In the genomic region with DNA sequence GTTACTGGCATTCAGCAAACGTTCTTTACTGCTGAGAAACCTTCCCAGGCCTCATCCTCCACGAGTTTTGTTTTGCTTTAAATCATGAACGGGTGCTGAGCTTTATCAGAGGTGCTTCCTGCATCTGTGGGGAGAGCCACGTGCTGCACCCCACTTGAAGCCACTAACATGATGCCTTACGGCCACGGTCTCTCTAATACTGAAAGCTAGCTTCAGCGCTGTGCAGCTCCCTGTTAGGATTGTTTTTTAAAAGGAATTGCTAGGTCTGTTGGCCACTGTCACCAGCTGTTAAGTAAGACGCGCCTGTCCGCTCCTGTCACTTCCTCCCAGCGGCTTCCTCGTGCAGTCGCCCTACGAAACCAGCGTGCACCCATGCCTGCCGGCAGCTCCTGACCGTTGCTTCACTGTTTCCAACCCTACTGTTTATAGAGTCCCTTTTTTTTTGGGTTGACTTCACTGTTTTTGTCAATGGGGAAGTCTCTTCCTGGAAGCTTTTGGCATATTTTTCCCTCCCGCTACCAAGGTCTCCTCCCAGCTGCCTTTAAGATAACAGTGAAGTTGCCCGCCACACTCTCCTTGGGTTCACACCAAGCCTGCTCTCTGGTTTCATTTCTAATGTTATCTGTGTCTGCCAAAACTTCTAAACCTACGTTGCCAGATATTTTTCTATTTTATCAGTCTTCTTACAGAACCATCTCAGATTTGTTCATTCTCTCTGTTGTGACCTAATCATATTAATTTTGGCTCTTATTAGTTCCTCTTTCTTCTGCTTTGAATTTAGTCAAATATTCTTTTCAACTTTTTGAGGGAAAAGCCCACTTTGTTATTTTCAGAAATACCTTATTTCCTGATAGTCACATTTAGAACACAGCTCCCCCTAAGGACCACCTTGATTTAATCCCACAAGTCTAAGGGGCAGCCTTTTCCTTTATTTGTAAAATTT, we compare ENCODE assay signal across 8 cellular contexts. TPM values are rescaled to one million over a fixed set of nuclear protein-coding genes. Genes with fewer than 3 reads are reported as not detected.
DNase-seq lines count a peak whose midpoint lies in the region; ATAC-seq and TF ChIP-seq lines count a peak whose summit lies in the region.

No MANE protein-coding gene starts in this region.

- no peak for DNase-seq in activated naive CD8-positive, alpha-beta T cell treated with anti-CD3 and anti-CD28 coated beads, Interleukin-2, amount 10 ng/mL, durations not matched to agents 7 days and 5 days
- DNase-seq in mucosa of descending colon (peak in 1 of 3 donors; percentile 83), ecto neural progenitor cell (ENCODE audit: low spot score) (no peak), hepatic stellate cell (ENCODE audit: low spot score) (no peak), amniotic stem cell (lab: John Stamatoyannopoulos, UW) (no peak), SK-N-DZ (ENCODE audit: low spot score) (no peak)

- no peaks in the 10 kb centered on the region for H3K9me3 ChIP-seq in mucosa of descending colon

- peak overlapping the region; percentile 4 for H3K4me3 Mint-ChIP-seq in activated naive CD8-positive, alpha-beta T cell treated with anti-CD3 and anti-CD28 coated beads, Interleukin-2, amount 10 ng/mL, durations not matched to agents 7 days and 5 days

- no peak for TF ChIP-seq CTCF in mucosa of descending colon (IDR thresholded peaks at IDR 0.05)

- H3K9me3 Mint-ChIP-seq in activated naive CD8-positive, alpha-beta T cell treated with anti-CD3 and anti-CD28 coated beads, Interleukin-2, amount 10 ng/mL, durations not matched to agents 7 days and 5 days: no peaks in the 10 kb centered on the region

- no peaks in the 10 kb centered on the region for H3K27me3 Mint-ChIP-seq in activated naive CD8-positive, alpha-beta T cell treated with anti-CD3 and anti-CD28 coated beads, Interleukin-2, amount 10 ng/mL, durations not matched to agents 7 days and 5 days

- H3K4me1 Mint-ChIP-seq in activated naive CD8-positive, alpha-beta T cell treated with anti-CD3 and anti-CD28 coated beads, Interleukin-2, amount 10 ng/mL, durations not matched to agents 7 days and 5 days: peaks cover 16% of the 10 kb centered on the region

- no peaks in the 10 kb centered on the region for H3K4me1 ChIP-seq in mucosa of descending colon (ENCODE audit: low read depth)

- peak; percentile 33 for ATAC-seq in GM18517 (IDR thresholded peaks at IDR 0.05; ENCODE audit: unreplicated experiment)
- peak; percentile 31 for ATAC-seq in HG03066 (IDR thresholded peaks at IDR 0.05; ENCODE audit: low read depth, unreplicated experiment)
- ATAC-seq in activated naive CD8-positive, alpha-beta T cell treated with anti-CD3 and anti-CD28 coated beads, Interleukin-2, amount 10 ng/mL, durations not matched to agents 7 days and 5 days (ENCODE audit: low read depth): no peak
- peak; percentile 32 for ATAC-seq in mucosa of descending colon

- H3K36me3 Mint-ChIP-seq in activated naive CD8-positive, alpha-beta T cell treated with anti-CD3 and anti-CD28 coated beads, Interleukin-2, amount 10 ng/mL, durations not matched to agents 7 days and 5 days: peaks cover 2% of the 10 kb centered on the region

- H3K36me3 ChIP-seq in mucosa of descending colon (ENCODE audit: low read depth): no peaks in the 10 kb centered on the region

- intact Hi-C loops in mucosa of descending colon (cut with DNase I, micrococcal nuclease): no loop called here

- no peak overlapping the region for H3K4me3 ChIP-seq in mucosa of descending colon

- POLR2A ChIA-PET in activated naive CD8-positive, alpha-beta T cell treated with anti-CD3 and anti-CD28 coated beads, Interleukin-2, amount 10 ng/mL, durations not matched to agents 7 days and 5 days (lab: Charles Lee): no interaction called here

- H3K27ac Mint-ChIP-seq in activated naive CD8-positive, alpha-beta T cell treated with anti-CD3 and anti-CD28 coated beads, Interleukin-2, amount 10 ng/mL, durations not matched to agents 7 days and 5 days: no peak overlapping the region

RNA-seq across cellular contexts. Expression of gene LPCAT1, which starts 20.2 kb away (rescaled TPM):
- total RNA-seq in activated naive CD8-positive, alpha-beta T cell treated with anti-CD3 and anti-CD28 coated beads, Interleukin-2, amount 10 ng/mL, durations not matched to agents 7 days and 5 days: 10 to 100 TPM; 70.8 to 72.2 TPM
- 10 to 100 TPM in 2 of 3 donors, 1 to 10 TPM in 1; 6.7 to 27.2 (median 26.0) TPM for total RNA-seq in mucosa of descending colon
- 73.8 and 87.2 TPM in 2 replicates for polyA plus RNA-seq in SK-N-DZ (2014; cell fraction: cytosol; rRNA removed)
- 46.6 and 62.7 TPM in 2 replicates for polyA plus RNA-seq in SK-N-DZ (2014; cell fraction: nucleus; rRNA removed)

RNA-seq across cellular contexts. Expression of gene SLC6A3, which starts 58.3 kb away (rescaled TPM):
- total RNA-seq in activated naive CD8-positive, alpha-beta T cell treated with anti-CD3 and anti-CD28 coated beads, Interleukin-2, amount 10 ng/mL, durations not matched to agents 7 days and 5 days: under 1 TPM in 1 of 2 experiments, not detected in 1; 0.08 TPM
- not detected for total RNA-seq in mucosa of descending colon
- 0.02 and 0.10 TPM in 2 replicates for polyA plus RNA-seq in SK-N-DZ (2014; cell fraction: cytosol; rRNA removed)
- polyA plus RNA-seq in SK-N-DZ (2014; cell fraction: nucleus; rRNA removed): 0.32 TPM in 1 of 2 replicates, not detected in the other
